24 cellular contexts compared by ENCODE assay signal in the genomic region with DNA sequence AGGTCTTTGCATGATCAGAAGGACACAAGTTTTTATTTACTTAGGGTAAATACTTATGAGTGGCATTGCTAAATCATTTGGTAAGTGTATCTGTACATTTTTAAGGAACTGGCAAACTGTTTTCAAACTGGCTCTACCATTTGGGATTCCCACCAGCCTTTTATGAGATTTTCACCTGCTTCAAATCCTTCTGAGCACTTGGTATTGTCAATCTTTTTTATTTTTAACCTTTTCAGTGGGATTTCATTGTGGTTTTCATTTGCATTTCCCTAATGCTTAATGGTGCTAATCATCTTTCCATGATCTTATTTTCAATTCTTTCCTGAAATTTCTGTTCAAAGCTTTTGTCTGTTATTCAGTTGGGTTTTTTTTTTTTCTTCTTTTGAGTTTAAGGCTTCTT.
"Had no signal": no experiment of that assay in that cellular context is flagged by ENCODE, and none has a peak within 500 bp of the region (broad histone marks: within the 10 kb centered on the region; RNA-seq: fewer than 3 reads in every experiment).

No MANE protein-coding gene starts in this region.

- H3K9me3 ChIP-seq: suprapubic skin, testis, thyroid gland, tibial nerve, transverse colon, upper lobe of right lung, uterus, vagina had no signal

- H3K4me1 ChIP-seq: stomach, suprapubic skin, testis, thyroid gland, tibial artery, tibial nerve, transverse colon, upper lobe of left lung, upper lobe of right lung, uterus, vagina had no signal

- H3K4me3 ChIP-seq: stomach, suprapubic skin, testis, thoracic aorta, thyroid gland, tibial artery, tibial nerve, transverse colon, upper lobe of left lung, upper lobe of right lung, uterus, vagina had no signal

- DNase-seq: stimulated activated CD4-positive, alpha-beta T cell treated with anti-CD3 and anti-CD28 coated beads, Interleukin-2, amount 100 ng/mL, for 48 hours; stimulated activated CD4-positive, alpha-beta T cell treated with anti-CD3 and anti-CD28 coated beads, Interleukin-4, amount 100 ng/mL, for 1 hour; stimulated activated CD4-positive, alpha-beta T cell treated with anti-CD3 and anti-CD28 coated beads, Interleukin-4, amount 100 ng/mL, for 24 hours; stimulated activated CD4-positive, alpha-beta T cell treated with anti-CD3 and anti-CD28 coated beads, Interleukin-4, amount 100 ng/mL, for 4 hours; stimulated activated CD8-positive, alpha-beta memory T cell treated with anti-CD3 and anti-CD28 coated beads, Interleukin-4, amount 100 ng/mL, for 48 hours; stimulated activated naive B cell treated with anti-CD40 and anti-IgM and Interleukin-4, amounts not matched to agents 10 μg/mL and 1 μg/mL and 100 μg/mL, for 72 hours; stimulated activated naive CD4-positive, alpha-beta T cell; stimulated activated naive CD4-positive, alpha-beta T cell treated with Interleukin-2 at 50 U/mL for 16 hours; stimulated activated naive CD8-positive, alpha-beta T cell treated with anti-CD3 and anti-CD28 coated beads, Interleukin-15, amount 100 ng/mL, for 72 hours; stimulated activated naive CD8-positive, alpha-beta T cell treated with anti-CD3 and anti-CD28 coated beads, Interleukin-15, Interleukin-2, amounts not matched to agents 100 U/mL and 50 U/mL, for 24 hours; stomach; substantia nigra; testis; thyroid gland; tibial artery; transverse colon; trophoblast cell; upper lobe of right lung; uterus had no signal

- H3K27ac ChIP-seq: stomach, suprapubic skin, testis, thoracic aorta, thyroid gland, tibial artery, tibial nerve, transverse colon, upper lobe of left lung, upper lobe of right lung, uterus, vagina had no signal

- H3K27me3 ChIP-seq: stomach, suprapubic skin, testis, thyroid gland, tibial artery, tibial nerve, transverse colon, upper lobe of left lung, upper lobe of right lung, uterus, vagina had no signal

- H3K36me3 ChIP-seq: stomach, suprapubic skin, thoracic aorta, thyroid gland, tibial artery, tibial nerve, transverse colon, upper lobe of left lung, upper lobe of right lung, uterus, vagina had no signal
